27 cellular contexts compared by ENCODE assay signal in the genomic region with DNA sequence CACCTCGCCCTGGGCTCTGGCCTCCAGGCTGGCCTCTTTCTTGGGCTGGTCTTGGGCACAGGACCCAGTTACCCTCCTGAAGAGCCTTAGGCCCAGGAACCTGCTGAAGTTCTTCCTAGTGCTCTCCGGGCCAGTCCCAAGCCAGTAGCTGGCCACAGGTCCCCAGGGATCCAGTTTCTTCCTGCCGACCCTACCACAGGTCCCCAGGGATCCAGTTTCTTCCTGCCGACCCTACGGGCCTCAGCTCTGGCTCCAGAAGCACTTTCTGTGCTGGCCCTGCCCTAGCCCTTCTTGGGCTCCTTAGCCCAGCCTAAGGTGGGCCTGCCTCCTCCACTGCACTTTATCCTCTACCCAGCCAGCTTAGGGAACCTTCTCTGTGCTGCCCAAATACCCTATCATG.
"Had no signal": no experiment of that assay in that cellular context is flagged by ENCODE, and none has a peak within 500 bp of the region (broad histone marks: within the 10 kb centered on the region; RNA-seq: fewer than 3 reads in every experiment).

No MANE protein-coding gene starts in this region.

- H3K27ac Mint-ChIP-seq: activated CD4-positive, alpha-beta memory T cell treated with anti-CD3 and anti-CD28 coated beads for 36 hours; activated CD4-positive, alpha-beta T cell treated with anti-CD3 and anti-CD28 coated beads, Interleukin-2, amount 10 ng/mL, durations not matched to agents 24 days and 14 days; activated naive CD4-positive, alpha-beta T cell treated with anti-CD3 and anti-CD28 coated beads, Interleukin-2, amount 10 ng/mL, durations not matched to agents 7 days and 5 days; activated naive CD8-positive, alpha-beta T cell treated with anti-CD3 and anti-CD28 coated beads, Interleukin-2, amount 10 ng/mL, durations not matched to agents 7 days and 5 days; activated T-helper 1 cell treated with anti-CD3 and anti-CD28 coated beads, Interleukin-12 subunit alpha, Interleukin-12 subunit beta, Interleukin-2, Interleukin-4 antibody, amounts not matched to agents 30 ng/mL and 10 ng/mL and 1 ng/mL, durations not matched to agents 14 hours and 24 hours and 36 hours; progenitor cell of endocrine pancreas; T-helper 1 cell treated with Interleukin-12 subunit alpha and Interleukin-12 subunit beta and Interleukin-4 antibody, amounts not matched to agents 30 μg/mL and 1 μg/mL, for 36 hours had no signal

- H3K4me3 ChIP-seq: ascending aorta, heart right ventricle, neural progenitor cell, skin epidermis, transverse colon, uterus had no signal

- H3K4me1 Mint-ChIP-seq: activated CD4-positive, alpha-beta T cell treated with anti-CD3 and anti-CD28 coated beads, Interleukin-2, amount 10 ng/mL, durations not matched to agents 24 days and 14 days; activated naive CD4-positive, alpha-beta T cell treated with anti-CD3 and anti-CD28 coated beads, Interleukin-2, amount 10 ng/mL, durations not matched to agents 7 days and 5 days; activated naive CD8-positive, alpha-beta T cell treated with anti-CD3 and anti-CD28 coated beads, Interleukin-2, amount 10 ng/mL, durations not matched to agents 7 days and 5 days had no signal

- H3K36me3 Mint-ChIP-seq: activated CD4-positive, alpha-beta memory T cell treated with anti-CD3 and anti-CD28 coated beads for 36 hours; activated naive CD4-positive, alpha-beta T cell treated with anti-CD3 and anti-CD28 coated beads, Interleukin-2, amount 10 ng/mL, durations not matched to agents 7 days and 5 days; activated naive CD8-positive, alpha-beta T cell treated with anti-CD3 and anti-CD28 coated beads, Interleukin-2, amount 10 ng/mL, durations not matched to agents 7 days and 5 days; naive thymus-derived CD8-positive, alpha-beta T cell; neural progenitor cell had no signal

- H3K27ac ChIP-seq: ascending aorta, heart right ventricle, neural progenitor cell, skin epidermis, transverse colon, uterus, VCaP had no signal

- H3K27me3 Mint-ChIP-seq: activated CD4-positive, alpha-beta memory T cell treated with anti-CD3 and anti-CD28 coated beads for 36 hours; activated CD4-positive, alpha-beta T cell treated with anti-CD3 and anti-CD28 coated beads, Interleukin-2, amount 10 ng/mL, durations not matched to agents 24 days and 14 days; activated naive CD8-positive, alpha-beta T cell treated with anti-CD3 and anti-CD28 coated beads, Interleukin-2, amount 10 ng/mL, durations not matched to agents 7 days and 5 days; naive thymus-derived CD8-positive, alpha-beta T cell had no signal

- H3K4me1 ChIP-seq: ascending aorta, heart right ventricle, neural progenitor cell, transverse colon, uterus had no signal

- H3K9me3 ChIP-seq: ascending aorta, heart right ventricle, transverse colon, uterus had no signal

- H2AFZ ChIP-seq: neural progenitor cell had no signal

- H3K9me3 Mint-ChIP-seq: activated CD4-positive, alpha-beta memory T cell treated with anti-CD3 and anti-CD28 coated beads for 36 hours; activated CD4-positive, alpha-beta T cell treated with anti-CD3 and anti-CD28 coated beads, Interleukin-2, amount 10 ng/mL, durations not matched to agents 24 days and 14 days; activated naive CD4-positive, alpha-beta T cell treated with anti-CD3 and anti-CD28 coated beads, Interleukin-2, amount 10 ng/mL, durations not matched to agents 7 days and 5 days; activated naive CD8-positive, alpha-beta T cell treated with anti-CD3 and anti-CD28 coated beads, Interleukin-2, amount 10 ng/mL, durations not matched to agents 7 days and 5 days; activated T-helper 1 cell treated with anti-CD3 and anti-CD28 coated beads, Interleukin-12 subunit alpha, Interleukin-12 subunit beta, Interleukin-2, Interleukin-4 antibody, amounts not matched to agents 30 ng/mL and 10 ng/mL and 1 ng/mL, durations not matched to agents 14 hours and 24 hours and 36 hours; naive thymus-derived CD8-positive, alpha-beta T cell; neural progenitor cell; T-helper 1 cell treated with Interleukin-12 subunit alpha and Interleukin-12 subunit beta and Interleukin-4 antibody, amounts not matched to agents 30 μg/mL and 1 μg/mL, for 36 hours had no signal

- H3K4me3 Mint-ChIP-seq: activated CD4-positive, alpha-beta memory T cell treated with anti-CD3 and anti-CD28 coated beads for 36 hours; activated CD4-positive, alpha-beta T cell treated with anti-CD3 and anti-CD28 coated beads, Interleukin-2, amount 10 ng/mL, durations not matched to agents 24 days and 14 days; activated naive CD4-positive, alpha-beta T cell treated with anti-CD3 and anti-CD28 coated beads, Interleukin-2, amount 10 ng/mL, durations not matched to agents 7 days and 5 days; activated naive CD8-positive, alpha-beta T cell treated with anti-CD3 and anti-CD28 coated beads, Interleukin-2, amount 10 ng/mL, durations not matched to agents 7 days and 5 days; activated T-helper 1 cell treated with anti-CD3 and anti-CD28 coated beads, Interleukin-12 subunit alpha, Interleukin-12 subunit beta, Interleukin-2, Interleukin-4 antibody, amounts not matched to agents 30 ng/mL and 10 ng/mL and 1 ng/mL, durations not matched to agents 14 hours and 24 hours and 36 hours; naive thymus-derived CD8-positive, alpha-beta T cell; neural progenitor cell; T-helper 1 cell treated with Interleukin-12 subunit alpha and Interleukin-12 subunit beta and Interleukin-4 antibody, amounts not matched to agents 30 μg/mL and 1 μg/mL, for 36 hours had no signal

- H3K36me3 ChIP-seq: ascending aorta, heart right ventricle, neural progenitor cell, transverse colon, uterus had no signal

- DNase-seq: activated CD4-positive, alpha-beta memory T cell treated with anti-CD3 and anti-CD28 coated beads for 36 hours; activated CD4-positive, alpha-beta T cell treated with anti-CD3 and anti-CD28 coated beads, Interleukin-2, amount 10 ng/mL, durations not matched to agents 24 days and 14 days; activated CD4-positive, CD25-positive, alpha-beta regulatory T cell treated with anti-CD3 and anti-CD28 coated beads, Interleukin-2, amount 50 U/mL, for 72 hours; activated CD8-positive, alpha-beta memory T cell treated with anti-CD3 and anti-CD28 coated beads, Interleukin-2, amount 50 U/mL, for 4 hours; activated effector memory CD4-positive, alpha-beta T cell treated with anti-CD3 and anti-CD28 coated beads, Interleukin-2, amount 50 U/mL, for 16 hours; activated naive CD4-positive, alpha-beta T cell treated with anti-CD3 and anti-CD28 coated beads, Interleukin-2, amount 10 ng/mL, durations not matched to agents 7 days and 5 days; activated naive CD8-positive, alpha-beta T cell treated with anti-CD3 and anti-CD28 coated beads, Interleukin-2, amount 10 ng/mL, durations not matched to agents 7 days and 5 days; activated T-cell treated with anti-CD3 and anti-CD28 coated beads, Interleukin-2, amount 50 U/mL, for 1 hour; caudate nucleus; foreskin fibroblast; heart right ventricle; midbrain; naive thymus-derived CD8-positive, alpha-beta T cell; stimulated activated CD4-positive, alpha-beta T cell treated with anti-CD3 and anti-CD28 coated beads, Interleukin-4, amount 100 ng/mL, for 24 hours; stimulated activated naive CD4-positive, alpha-beta T cell; T-helper 9 cell; transverse colon; uterus had no signal

- ATAC-seq: sciatic nerve had no signal

- H3K4me2 ChIP-seq: neural progenitor cell had no signal

- FAIRE-seq: TTC549 had no signal
